Comparison of ENCODE assay signal across 19 cellular contexts in genomic region chr3:18680759-18681158, GRCh38.
DNase-seq lines count a peak whose midpoint lies in the region; ATAC-seq, FAIRE-seq and TF ChIP-seq lines count a peak whose summit lies in the region.
"Had no signal": no experiment of that assay in that cellular context is flagged by ENCODE, and none has a peak within 500 bp of the region (broad histone marks: within the 10 kb centered on the region; RNA-seq: fewer than 3 reads in every experiment).

No MANE protein-coding gene starts in this region.

- no peak for ATAC-seq in HepG2
- no peak for ATAC-seq in right lobe of liver
- no peak for ATAC-seq in natural killer cell treated with Interleukin-12 subunit alpha and Interleukin-12 subunit beta and Interleukin-15 and Interleukin-18, amount 100 ng/mL, for 72 hours
- ATAC-seq in GM21529 (IDR thresholded peaks at IDR 0.05; ENCODE audit: unreplicated experiment): no peak
- no peak for ATAC-seq in esophagus mucosa
- ATAC-seq: GM12878, HCT116 had no signal

- H3K27me3 Mint-ChIP-seq in activated CD4-positive, alpha-beta T cell treated with anti-CD3 and anti-CD28 coated beads, Interleukin-2, amount 10 ng/mL, durations not matched to agents 24 days and 14 days: no peaks in the 10 kb centered on the region
- no peaks in the 10 kb centered on the region for H3K27me3 Mint-ChIP-seq in activated T-helper 1 cell treated with anti-CD3 and anti-CD28 coated beads, Interleukin-12 subunit alpha, Interleukin-12 subunit beta, Interleukin-2, Interleukin-4 antibody, amounts not matched to agents 30 ng/mL and 10 ng/mL and 1 ng/mL, durations not matched to agents 14 hours and 24 hours and 36 hours (ENCODE audit: insufficient read depth)
- no peaks in the 10 kb centered on the region for H3K27me3 Mint-ChIP-seq in natural killer cell treated with Interleukin-12 subunit alpha and Interleukin-12 subunit beta and Interleukin-15 and Interleukin-18, amount 100 ng/mL, for 72 hours

- no TSS peak for BruUV-seq in HepG2 (replicated peaks; lab: Mats Ljungman, UMichigan)

- H3K36me3 Mint-ChIP-seq in activated CD4-positive, alpha-beta T cell treated with anti-CD3 and anti-CD28 coated beads, Interleukin-2, amount 10 ng/mL, durations not matched to agents 24 days and 14 days (ENCODE audit: low read depth): peaks cover 27% of the 10 kb centered on the region
- H3K36me3 Mint-ChIP-seq in activated T-helper 1 cell treated with anti-CD3 and anti-CD28 coated beads, Interleukin-12 subunit alpha, Interleukin-12 subunit beta, Interleukin-2, Interleukin-4 antibody, amounts not matched to agents 30 ng/mL and 10 ng/mL and 1 ng/mL, durations not matched to agents 14 hours and 24 hours and 36 hours (ENCODE audit: low read depth): peaks cover 29% of the 10 kb centered on the region
- H3K36me3 Mint-ChIP-seq in natural killer cell treated with Interleukin-12 subunit alpha and Interleukin-12 subunit beta and Interleukin-15 and Interleukin-18, amount 100 ng/mL, for 72 hours: peaks cover 31% of the 10 kb centered on the region

- peaks cover 62% of the 10 kb centered on the region for H3K4me1 Mint-ChIP-seq in activated CD4-positive, alpha-beta T cell treated with anti-CD3 and anti-CD28 coated beads, Interleukin-2, amount 10 ng/mL, durations not matched to agents 24 days and 14 days
- H3K4me1 Mint-ChIP-seq in activated T-helper 1 cell treated with anti-CD3 and anti-CD28 coated beads, Interleukin-12 subunit alpha, Interleukin-12 subunit beta, Interleukin-2, Interleukin-4 antibody, amounts not matched to agents 30 ng/mL and 10 ng/mL and 1 ng/mL, durations not matched to agents 14 hours and 24 hours and 36 hours (ENCODE audit: low read depth): peaks cover 89% of the 10 kb centered on the region
- H3K4me1 Mint-ChIP-seq in natural killer cell treated with Interleukin-12 subunit alpha and Interleukin-12 subunit beta and Interleukin-15 and Interleukin-18, amount 100 ng/mL, for 72 hours (ENCODE audit: low read depth in 2 of 2): peaks cover 43 to 61% of the 10 kb centered on the region in 2 donors

- H3K27ac ChIP-seq in HepG2 (ENCODE audit: extremely low read length, insufficient read depth, low read length) (no peak overlapping the region), right lobe of liver (no peak overlapping the region)
- H3K27ac ChIP-seq: GM23248 had no signal

- no peaks in the 10 kb centered on the region for H4K20me1 ChIP-seq in HepG2 (ENCODE audit: insufficient read depth, low read length)

- no peak for FAIRE-seq in HepG2 (lab: Jason Lieb, UNC)
- FAIRE-seq: GM12878 had no signal

- TF ChIP-seq CTCF in HepG2 (CRISPR knock-in tag; IDR thresholded peaks at IDR 0.05) (no peak), right lobe of liver (IDR thresholded peaks at IDR 0.05) (no peak)

- no peak overlapping the region for H3K4me3 ChIP-seq in HepG2 (replicated peaks in 1 of 3; ENCODE audit: insufficient read depth in 1 of 3, low read depth in 2 of 3, low read length in 3 of 3)
- H3K4me3 ChIP-seq in right lobe of liver: no peak overlapping the region
- H3K4me3 ChIP-seq: GM12878, GM23248 had no signal

- peak overlapping the region; percentile 34 for H3K27ac Mint-ChIP-seq in activated CD4-positive, alpha-beta T cell treated with anti-CD3 and anti-CD28 coated beads, Interleukin-2, amount 10 ng/mL, durations not matched to agents 24 days and 14 days
- peak overlapping the region; percentile 81 for H3K27ac Mint-ChIP-seq in activated T-helper 1 cell treated with anti-CD3 and anti-CD28 coated beads, Interleukin-12 subunit alpha, Interleukin-12 subunit beta, Interleukin-2, Interleukin-4 antibody, amounts not matched to agents 30 ng/mL and 10 ng/mL and 1 ng/mL, durations not matched to agents 14 hours and 24 hours and 36 hours
- H3K27ac Mint-ChIP-seq in natural killer cell treated with Interleukin-12 subunit alpha and Interleukin-12 subunit beta and Interleukin-15 and Interleukin-18, amount 100 ng/mL, for 72 hours: peak overlapping the region; percentile 96 to 98

- H3K9me3 Mint-ChIP-seq in activated CD4-positive, alpha-beta T cell treated with anti-CD3 and anti-CD28 coated beads, Interleukin-2, amount 10 ng/mL, durations not matched to agents 24 days and 14 days: peaks cover 27% of the 10 kb centered on the region
- peaks cover 29% of the 10 kb centered on the region for H3K9me3 Mint-ChIP-seq in activated T-helper 1 cell treated with anti-CD3 and anti-CD28 coated beads, Interleukin-12 subunit alpha, Interleukin-12 subunit beta, Interleukin-2, Interleukin-4 antibody, amounts not matched to agents 30 ng/mL and 10 ng/mL and 1 ng/mL, durations not matched to agents 14 hours and 24 hours and 36 hours
- peaks cover 19% of the 10 kb centered on the region for H3K9me3 Mint-ChIP-seq in natural killer cell treated with Interleukin-12 subunit alpha and Interleukin-12 subunit beta and Interleukin-15 and Interleukin-18, amount 100 ng/mL, for 72 hours

- in situ Hi-C loops in HepG2 (cut with HindIII; ENCODE audit: extremely low pct_ligation_motif_present, low pct_unique_long_range_greater_than_20kb): no loop called here

- no peak overlapping the region for H3K4me3 Mint-ChIP-seq in activated CD4-positive, alpha-beta T cell treated with anti-CD3 and anti-CD28 coated beads, Interleukin-2, amount 10 ng/mL, durations not matched to agents 24 days and 14 days
- no peak overlapping the region for H3K4me3 Mint-ChIP-seq in activated T-helper 1 cell treated with anti-CD3 and anti-CD28 coated beads, Interleukin-12 subunit alpha, Interleukin-12 subunit beta, Interleukin-2, Interleukin-4 antibody, amounts not matched to agents 30 ng/mL and 10 ng/mL and 1 ng/mL, durations not matched to agents 14 hours and 24 hours and 36 hours
- no peak overlapping the region for H3K4me3 Mint-ChIP-seq in natural killer cell treated with Interleukin-12 subunit alpha and Interleukin-12 subunit beta and Interleukin-15 and Interleukin-18, amount 100 ng/mL, for 72 hours

- no peak overlapping the region for H3K4me2 ChIP-seq in HepG2 (ENCODE audit: low read depth, low read length)

- H3K27me3 ChIP-seq in HepG2 (ENCODE audit: control insufficient read depth in 1 of 2, insufficient read depth in 2 of 2, low read length in 2 of 2): no peaks in the 10 kb centered on the region
- no peaks in the 10 kb centered on the region for H3K27me3 ChIP-seq in right lobe of liver

- CTCF ChIA-PET in HepG2 (lab: Yijun Ruan, JAX; ENCODE audit: low intra/inter-chr PET ratio, low total read pairs): no interaction called here

- POLR2A ChIA-PET in HepG2 (lab: Yijun Ruan, JAX): no interaction called here

- TF ChIP-seq RAD21 in HepG2 (CRISPR knock-in tag; IDR thresholded peaks at IDR 0.05): no peak

- TF ChIP-seq POLR2A in HepG2 (IDR thresholded peaks at IDR 0.05; ENCODE audit: insufficient read depth in 1 of 2, low read depth in 2 of 2, low read length in 2 of 2) (no peak), right lobe of liver (IDR thresholded peaks at IDR 0.05) (no peak)

- intact Hi-C loops in activated CD4-positive, alpha-beta T cell treated with anti-CD3 and anti-CD28 coated beads, Interleukin-2, amount 10 ng/mL, durations not matched to agents 24 days and 14 days (cut with micrococcal nuclease): loop anchor here (10.0 kb wide), 1 partner anchor 304 kb away; no protein-coding TSS in a partner anchor
- intact Hi-C loops in HepG2 (cut with micrococcal nuclease; ENCODE audit: unreplicated experiment): no loop called here
- intact Hi-C loops in right lobe of liver (cut with DNase I): no loop called here
- intact Hi-C loops in activated T-helper 1 cell treated with anti-CD3 and anti-CD28 coated beads, Interleukin-12 subunit alpha, Interleukin-12 subunit beta, Interleukin-2, Interleukin-4 antibody, amounts not matched to agents 30 ng/mL and 10 ng/mL and 1 ng/mL, durations not matched to agents 14 hours and 24 hours and 36 hours (cut with micrococcal nuclease): no loop called here

- DNase-seq in activated CD4-positive, alpha-beta T cell treated with anti-CD3 and anti-CD28 coated beads, Interleukin-2, amount 10 ng/mL, durations not matched to agents 24 days and 14 days: no peak
- DNase-seq in activated CD4-positive, alpha-beta T cell treated with anti-CD3 and anti-CD28 coated beads, Interleukin-2, amount 50 U/mL, for 4 hours: no peak
- DNase-seq in HepG2 (ENCODE audit: low spot score) (no peak), right lobe of liver (no peak)
- no peak for DNase-seq in activated T-helper 1 cell treated with anti-CD3 and anti-CD28 coated beads, Interleukin-12 subunit alpha, Interleukin-12 subunit beta, Interleukin-2, Interleukin-4 antibody, amounts not matched to agents 30 ng/mL and 10 ng/mL and 1 ng/mL, durations not matched to agents 14 hours and 24 hours and 36 hours (ENCODE audit: low spot score)
- no peak for DNase-seq in natural killer cell treated with Interleukin-12 subunit alpha and Interleukin-12 subunit beta and Interleukin-15 and Interleukin-18, amount 100 ng/mL, for 72 hours (ENCODE audit: low spot score)
- DNase-seq: C1 segment of cervical spinal cord; DND-41; GM23248; KBM-7; NCI-H1417 treated with DMSO at 0.1 percent for 48 hours; NCI-H1930; NCI-H446; NK-92 treated with Interleukin-12 subunit alpha and Interleukin-12 subunit beta, amount 100 ng/mL, for 24 hours; RPMI8226 had no signal

- no peaks in the 10 kb centered on the region for H3K79me2 ChIP-seq in HepG2 (ENCODE audit: insufficient read depth, low read length)

- peaks cover 40% of the 10 kb centered on the region for H3K9me3 ChIP-seq in HepG2 (ENCODE audit: low read length)
- H3K9me3 ChIP-seq in right lobe of liver: no peaks in the 10 kb centered on the region

- H3K9ac ChIP-seq in HepG2 (ENCODE audit: insufficient read depth, low read depth, low read length): no peak overlapping the region
- H3K9ac ChIP-seq: GM23248 had no signal

- TF ChIP-seq EP300 in HepG2 (IDR thresholded peaks at IDR 0.05; ENCODE audit: low read depth in 2 of 2, low read length in 2 of 2) (no peak), HepG2 (CRISPR knock-in tag; IDR thresholded peaks at IDR 0.05; ENCODE audit: borderline replicate concordance) (no peak)

- no peak overlapping the region for H2AFZ ChIP-seq in HepG2 (ENCODE audit: low read length)
- H2AFZ ChIP-seq: GM23248 had no signal

- H3K4me1 ChIP-seq in HepG2 (ENCODE audit: insufficient read depth, low read length) (no peaks in the 10 kb centered on the region), right lobe of liver (no peaks in the 10 kb centered on the region)

- 1% methylated on average over 3 of the region's 3 CpGs for WGBS in HepG2 (ENCODE audit: low lambda C conversion rate)
- WGBS in right lobe of liver (ENCODE audit: insufficient coverage, low coverage, low lambda C conversion rate, missing lambda C conversion rate): 31% methylated on average over 3 of the region's 3 CpGs

- no peaks in the 10 kb centered on the region for H3K36me3 ChIP-seq in HepG2 (replicated peaks in 1 of 2; ENCODE audit: control insufficient read depth in 1 of 2, insufficient read depth in 2 of 2, low read length in 2 of 2)
- no peaks in the 10 kb centered on the region for H3K36me3 ChIP-seq in right lobe of liver

TF ChIP-seq in HepG2, 621 proteins besides CTCF, POLR2A, EP300 and RAD21 (continues in another document):
- TF ChIP-seq MAFK (conservative IDR thresholded peaks at IDR 0.05 in 1 of 2, IDR thresholded peaks at IDR 0.05 in 1 of 2; ENCODE audit: low read length in 2 of 2) (peak; percentile 23 to 57; a peak in 2 of 4 replicates), ZNF468 (CRISPR knock-in tag; IDR thresholded peaks at IDR 0.05) (no peak), MAFF (IDR thresholded peaks at IDR 0.05; ENCODE audit: low read depth, low read length) (peak; percentile 56), ZNF367 (CRISPR knock-in tag; IDR thresholded peaks at IDR 0.05; ENCODE audit: borderline replicate concordance) (no peak)

Comparison
In these comparisons a context has a peak if more than half of its experiments do, and no peak if none do; other contexts are left out.
1. H3K27ac Mint-ChIP-seq: peak in every context shown above with its lines; median percentile 97 in natural killer cell treated with Interleukin-12 subunit alpha and Interleukin-12 subunit beta and Interleukin-15 and Interleukin-18, amount 100 ng/mL, for 72 hours; 81 in activated T-helper 1 cell treated with anti-CD3 and anti-CD28 coated beads, Interleukin-12 subunit alpha, Interleukin-12 subunit beta, Interleukin-2, Interleukin-4 antibody, amounts not matched to agents 30 ng/mL and 10 ng/mL and 1 ng/mL, durations not matched to agents 14 hours and 24 hours and 36 hours; 34 in activated CD4-positive, alpha-beta T cell treated with anti-CD3 and anti-CD28 coated beads, Interleukin-2, amount 10 ng/mL, durations not matched to agents 24 days and 14 days.